ENCODE assay signal across 8 cellular contexts in the genomic region with DNA sequence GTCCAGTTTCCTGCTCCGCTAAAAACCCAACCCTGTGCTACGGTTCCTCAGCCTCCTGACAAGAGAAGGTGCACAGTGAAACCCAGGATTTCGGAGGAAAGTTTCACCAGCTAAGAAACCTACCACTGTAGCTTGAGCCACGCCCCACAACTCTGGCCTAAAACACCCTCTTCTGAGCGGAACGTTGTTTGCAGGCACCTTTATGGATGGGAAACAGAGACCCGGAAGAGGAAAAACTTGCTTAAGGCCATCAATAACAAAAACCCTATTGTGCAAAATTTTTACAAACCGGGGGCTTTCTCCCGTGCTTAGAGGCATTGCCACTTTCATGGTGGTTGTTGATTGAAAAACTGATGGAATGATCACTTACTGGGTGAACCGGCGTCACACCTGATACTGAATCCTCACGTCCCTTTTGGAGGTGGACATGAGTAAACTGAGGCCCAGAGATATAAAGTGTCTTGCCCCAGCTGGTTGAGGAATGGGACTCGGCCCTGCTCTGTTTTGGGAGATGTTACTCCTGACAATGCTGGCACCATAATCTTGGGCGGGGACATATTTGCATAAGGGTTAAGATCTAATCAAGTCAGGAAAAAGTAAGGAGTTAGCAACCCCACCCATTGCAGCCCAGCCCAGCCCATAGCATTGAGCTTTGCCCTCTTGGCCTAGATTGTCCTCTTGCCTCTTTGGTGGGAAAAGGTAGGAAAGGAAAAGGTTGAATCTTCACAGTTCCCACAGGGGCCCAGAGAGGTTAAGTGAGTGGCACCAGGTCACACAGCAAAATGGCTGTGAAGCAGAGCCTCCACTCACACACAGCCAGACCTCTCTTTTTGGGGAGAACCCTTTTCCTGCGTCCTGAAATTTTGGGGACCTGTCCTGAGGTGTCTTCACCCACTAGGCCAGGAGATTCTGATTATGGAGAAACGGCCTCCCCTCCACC. TPM values are rescaled to one million over a fixed set of nuclear protein-coding genes. Genes with fewer than 3 reads are reported as not detected.
DNase-seq lines count a peak whose midpoint lies in the region; ATAC-seq and TF ChIP-seq lines count a peak whose summit lies in the region.

No MANE protein-coding gene starts in this region.

- H3K4me3 ChIP-seq in mammary epithelial cell (replicated peaks in 1 of 3; ENCODE audit: insufficient read depth in 1 of 3, low read depth in 2 of 3, low read length in 3 of 3) = peak overlapping the region; percentile 46 to 66 (median 48)
- H3K4me3 ChIP-seq in lower lobe of right lung = peak overlapping the region; percentile 56
- peak overlapping the region; percentile 56 for H3K4me3 ChIP-seq in upper lobe of right lung
- H3K4me3 ChIP-seq in HAP-1 = no peak overlapping the region

- H3K27ac ChIP-seq in mammary epithelial cell (ENCODE audit: insufficient read depth, low read depth, low read length) = no peak overlapping the region
- H3K27ac ChIP-seq in lower lobe of right lung = peak overlapping the region; percentile 74
- H3K27ac ChIP-seq in upper lobe of right lung = peak overlapping the region; percentile 58

- intact Hi-C loops in mammary epithelial cell (cut with micrococcal nuclease) (no loop called here), lower lobe of right lung (cut with DNase I) (no loop called here), upper lobe of right lung (cut with DNase I) (no loop called here)

- in situ Hi-C loops in mammary epithelial cell (cut with MboI; ENCODE audit: low sequenced_read_pairs in 2 of 2) = loop anchor here in 1 of 2 donors (10.0 kb wide), 1 partner anchor 107 kb away; no protein-coding TSS in a partner anchor
- in situ Hi-C loops in HAP-1 (cut with MboI; ENCODE audit: low sequenced_read_pairs) = loop anchor here (5.0 to 10.0 kb wide), 2 partner anchors 225 to 803 kb away; no protein-coding TSS in a partner anchor

- DNase-seq in Daoy (ENCODE audit: low read depth) (peak; percentile 45), NOMO-1 treated with DMSO at 0.1 percent for 48 hours (lab: John Stamatoyannopoulos, UW; ENCODE audit: unreplicated experiment) (peak; percentile 43), mammary epithelial cell (peak; percentile 50), lower lobe of right lung (no peak), upper lobe of right lung (no peak), HAP-1 (ENCODE audit: low spot score in 2 of 2) (no peak)

- H3K79me2 ChIP-seq in mammary epithelial cell (ENCODE audit: insufficient read depth, low read length) = no peaks in the 10 kb centered on the region

- peaks cover under 1% of the 10 kb centered on the region for H3K9me3 ChIP-seq in mammary epithelial cell (replicated peaks; ENCODE audit: insufficient read depth, low read length)
- no peaks in the 10 kb centered on the region for H3K9me3 ChIP-seq in lower lobe of right lung
- no peaks in the 10 kb centered on the region for H3K9me3 ChIP-seq in upper lobe of right lung
- no peaks in the 10 kb centered on the region for H3K9me3 ChIP-seq in HAP-1

- no peaks in the 10 kb centered on the region for H3K36me3 ChIP-seq in mammary epithelial cell (ENCODE audit: insufficient read depth, low read length)
- no peaks in the 10 kb centered on the region for H3K36me3 ChIP-seq in lower lobe of right lung
- H3K36me3 ChIP-seq in upper lobe of right lung = no peaks in the 10 kb centered on the region
- H3K36me3 ChIP-seq in HAP-1 (replicated peaks) = no peaks in the 10 kb centered on the region

- TF ChIP-seq CTCF in mammary epithelial cell (conservative IDR thresholded peaks at IDR 0.05 in 1 of 2, IDR thresholded peaks at IDR 0.05 in 1 of 2; ENCODE audit: extremely low read depth in 1 of 2, insufficient read depth in 1 of 2, low read depth in 1 of 2, low read length in 2 of 2) = peak in 1 of 2 donors; percentile 16
- TF ChIP-seq CTCF in lower lobe of right lung (IDR thresholded peaks at IDR 0.05) = no peak
- no peak for TF ChIP-seq CTCF in upper lobe of right lung (IDR thresholded peaks at IDR 0.05)

- ATAC-seq in lower lobe of right lung (peak; percentile 9 to 48), upper lobe of right lung (peak; percentile 2), GM21515 (IDR thresholded peaks at IDR 0.05; ENCODE audit: unreplicated experiment) (no peak), GM19397 (IDR thresholded peaks at IDR 0.05; ENCODE audit: unreplicated experiment) (no peak)

- peak overlapping the region; percentile 48 for H3K9ac ChIP-seq in mammary epithelial cell (ENCODE audit: insufficient read depth, low read length)

- H3K4me2 ChIP-seq in mammary epithelial cell (ENCODE audit: insufficient read depth, low read depth, low read length) = peak overlapping the region; percentile 87

- peak overlapping the region; percentile 97 for H2AFZ ChIP-seq in mammary epithelial cell (ENCODE audit: low read depth, low read length)

- whole genome bisulfite sequencing in mammary epithelial cell (ENCODE audit: low coverage, missing lambda C conversion rate) = 48% methylated on average over 12 of the region's 16 CpGs

- BruUV-seq in mammary epithelial cell (replicated peaks; lab: Mats Ljungman, UMichigan) = no TSS peak

- CTCF ChIA-PET in mammary epithelial cell (lab: Charles Lee; ENCODE audit: low non-redundant PET) = interaction anchor here (0.6 to 1.0 kb wide), 2 partner anchors 221 to 248 kb away, joined by 3 to 7 read pairs; no protein-coding TSS in a partner anchor

- H3K27me3 ChIP-seq in mammary epithelial cell (ENCODE audit: insufficient read depth, low read length) (no peaks in the 10 kb centered on the region), lower lobe of right lung (ENCODE audit: low read depth) (no peaks in the 10 kb centered on the region), upper lobe of right lung (no peaks in the 10 kb centered on the region), HAP-1 (ENCODE audit: low read depth) (0 out of 2 replicates have a peak, but pooled peaks cover 2% of the 10 kb centered on the region)

- dilution Hi-C loops in mammary epithelial cell (cut with HindIII; ENCODE audit: low sequenced_read_pairs) = loop anchor here (5.0 kb wide), 1 partner anchor 35 kb away; no protein-coding TSS in a partner anchor

- no peaks in the 10 kb centered on the region for H4K20me1 ChIP-seq in mammary epithelial cell (ENCODE audit: insufficient read depth, low read length)

- peaks cover 13% of the 10 kb centered on the region for H3K4me1 ChIP-seq in mammary epithelial cell (ENCODE audit: insufficient read depth, low read length)
- H3K4me1 ChIP-seq in lower lobe of right lung = peaks cover 19% of the 10 kb centered on the region
- H3K4me1 ChIP-seq in upper lobe of right lung = peaks cover 9% of the 10 kb centered on the region
- no peaks in the 10 kb centered on the region for H3K4me1 ChIP-seq in HAP-1

RNA-seq across cellular contexts. Expression of a gene that starts 23.2 kb away (rescaled TPM):
- total RNA-seq in Daoy (2014; rRNA removed; shearing (Covaris generic)) = 0.51 TPM in 1 of 2 replicates, not detected in the other
- total RNA-seq in mammary epithelial cell = 10 to 100 TPM in 1 of 2 donors, 1 to 10 TPM in 1; 3.7 to 14.8 TPM
- polyA plus RNA-seq in mammary epithelial cell = 21.7 TPM
- 37.3 TPM for polyA minus RNA-seq in mammary epithelial cell
- total RNA-seq in lower lobe of right lung = 14.9 TPM
- 16.4 TPM for total RNA-seq in upper lobe of right lung

Comparison
In these comparisons a context has a peak if more than half of its experiments do, and no peak if none do; other contexts are left out.
1. DNase-seq: peak in Daoy (single experiment), NOMO-1 treated with DMSO at 0.1 percent for 48 hours (single experiment) and mammary epithelial cell (single experiment); none in lower lobe of right lung (single experiment), upper lobe of right lung (single experiment) and HAP-1 (0 of 2).
2. ATAC-seq: peak in lower lobe of right lung (2 of 2) and upper lobe of right lung (single experiment); none in GM21515 (single experiment) and GM19397 (single experiment).